Comparison of ENCODE assay signal across 10 cellular contexts in genomic region chr1:16396591-16396990, GRCh38. TPM values are rescaled to one million over a fixed set of nuclear protein-coding genes. Genes with fewer than 3 reads are reported as not detected.
A peak's percentile ranks its signal among the peaks of the same experiment; 100 is the strongest.
DNase-seq lines count a peak whose midpoint lies in the region; ATAC-seq, FAIRE-seq and TF ChIP-seq lines count a peak whose summit lies in the region.
"Had no signal": no experiment of that assay in that cellular context is flagged by ENCODE, and none has a peak within 500 bp of the region (broad histone marks: within the 10 kb centered on the region; RNA-seq: fewer than 3 reads in every experiment).

No MANE protein-coding gene starts in this region.

- H3K4me1 ChIP-seq in HepG2 (ENCODE audit: insufficient read depth, low read length) (no peaks in the 10 kb centered on the region), neural progenitor cell (peaks cover 10% of the 10 kb centered on the region)

- POLR2A ChIA-PET in HepG2 (lab: Yijun Ruan, JAX), result no interaction called here

- H3K79me2 ChIP-seq in HepG2 (ENCODE audit: insufficient read depth, low read length) (peaks cover 21% of the 10 kb centered on the region), neural progenitor cell (ENCODE audit: low read depth) (peaks cover 25% of the 10 kb centered on the region)

- TF ChIP-seq CTCF in astrocyte of the cerebellum (IDR thresholded peaks at IDR 0.05; ENCODE audit: low read depth, low read length, missing control alignments), result no peak
- no peak for TF ChIP-seq CTCF in HepG2 (CRISPR knock-in tag; IDR thresholded peaks at IDR 0.05)
- TF ChIP-seq CTCF in neural progenitor cell (IDR thresholded peaks at IDR 0.05), result no peak

- BruUV-seq in HepG2 (replicated peaks; lab: Mats Ljungman, UMichigan), result no TSS peak

- CTCF ChIA-PET in HepG2 (lab: Yijun Ruan, JAX; ENCODE audit: low intra/inter-chr PET ratio, low total read pairs), result no interaction called here

- 98% methylated on average over 6 of the region's 7 CpGs for WGBS in HepG2 (ENCODE audit: low lambda C conversion rate)

- TF ChIP-seq RAD21 in HepG2 (CRISPR knock-in tag; IDR thresholded peaks at IDR 0.05), result no peak

- H2AFZ ChIP-seq in HepG2 (ENCODE audit: low read length) (no peak overlapping the region), neural progenitor cell (replicated peaks) (no peak overlapping the region)

- H3K36me3 Mint-ChIP-seq in neural progenitor cell, result peaks cover 6% of the 10 kb centered on the region

- H4K20me1 ChIP-seq in HepG2 (ENCODE audit: insufficient read depth, low read length) (peaks cover 19% of the 10 kb centered on the region), neural progenitor cell (ENCODE audit: low read depth) (peaks cover 43% of the 10 kb centered on the region)

- 0 out of 4 replicates have a peak, but pooled peaks of 1 of the 2 experiments have one; percentile 17 for TF ChIP-seq POLR2A in HepG2 (IDR thresholded peaks at IDR 0.05; ENCODE audit: insufficient read depth in 1 of 2, low read depth in 2 of 2, low read length in 2 of 2)

- H3K36me3 ChIP-seq in HepG2 (replicated peaks in 1 of 2; ENCODE audit: control insufficient read depth in 1 of 2, insufficient read depth in 2 of 2, low read length in 2 of 2), result peaks cover 28 to 45% of the 10 kb centered on the region in 2 experiments; a peak in 4 of 5 replicates
- H3K36me3 ChIP-seq in neural progenitor cell, result no peaks in the 10 kb centered on the region

- H3K4me3 ChIP-seq in astrocyte of the cerebellum (ENCODE audit: low read depth, low read length) (no peak overlapping the region), HepG2 (replicated peaks in 1 of 3; ENCODE audit: insufficient read depth in 1 of 3, low read depth in 2 of 3, low read length in 3 of 3) (no peak overlapping the region), neural progenitor cell (no peak overlapping the region)

- peaks cover 5% of the 10 kb centered on the region for H3K27me3 Mint-ChIP-seq in neural progenitor cell (ENCODE audit: insufficient read depth, low read depth)

- H3K4me2 ChIP-seq in HepG2 (ENCODE audit: low read depth, low read length) (no peak overlapping the region), neural progenitor cell (no peak overlapping the region)

- no peak for TF ChIP-seq EP300 in HepG2 (IDR thresholded peaks at IDR 0.05; ENCODE audit: low read depth in 2 of 2, low read length in 2 of 2)
- no peak for TF ChIP-seq EP300 in HepG2 (CRISPR knock-in tag; IDR thresholded peaks at IDR 0.05; ENCODE audit: borderline replicate concordance)

- in situ Hi-C loops in astrocyte of the cerebellum (cut with HindIII; ENCODE audit: low sequenced_read_pairs), result no loop called here
- in situ Hi-C loops in HepG2 (cut with HindIII; ENCODE audit: extremely low pct_ligation_motif_present, low pct_unique_long_range_greater_than_20kb), result no loop called here

- no peak overlapping the region for H3K4me3 Mint-ChIP-seq in neural progenitor cell

- ATAC-seq in HepG2 (no peak), HG03342 (IDR thresholded peaks at IDR 0.05; ENCODE audit: unreplicated experiment) (no peak), GM21447 (IDR thresholded peaks at IDR 0.05; ENCODE audit: unreplicated experiment) (no peak)

- no peak overlapping the region for H3K27ac Mint-ChIP-seq in neural progenitor cell

- H3F3A ChIP-seq in neural progenitor cell (ENCODE audit: low read depth), result no peaks in the 10 kb centered on the region

- no peak overlapping the region for H3K9ac ChIP-seq in HepG2 (ENCODE audit: insufficient read depth, low read depth, low read length)
- no peak overlapping the region for H3K9ac ChIP-seq in neural progenitor cell

- H3K9me3 ChIP-seq in HepG2 (ENCODE audit: low read length) (no peaks in the 10 kb centered on the region), neural progenitor cell (ENCODE audit: low read depth) (no peaks in the 10 kb centered on the region)

- H3K27ac ChIP-seq in HepG2 (ENCODE audit: extremely low read length, insufficient read depth, low read length) (no peak overlapping the region), neural progenitor cell (no peak overlapping the region)

- DNase-seq in AG08396 (ENCODE audit: low spot score), result peak; percentile 77
- peak; percentile 41 for DNase-seq in HS-5 (ENCODE audit: low read depth)
- DNase-seq in astrocyte of the cerebellum (ENCODE audit: low read depth), result peak; percentile 59
- DNase-seq in HepG2 (ENCODE audit: low spot score), result no peak
- no peak for DNase-seq in neural progenitor cell (ENCODE audit: low spot score)
- DNase-seq in NCI-H748 (lab: John Stamatoyannopoulos, UW; ENCODE audit: unreplicated experiment), result no peak
- DNase-seq: NCI-H82; stimulated activated CD4-positive, alpha-beta T cell treated with anti-CD3 and anti-CD28 coated beads, Interleukin-4, amount 100 ng/mL, for 24 hours had no signal

- H3K4me1 Mint-ChIP-seq in neural progenitor cell, result peaks cover 14% of the 10 kb centered on the region

- H3K9me3 Mint-ChIP-seq in neural progenitor cell, result no peaks in the 10 kb centered on the region

- H3K27me3 ChIP-seq in HepG2 (ENCODE audit: control insufficient read depth in 1 of 2, insufficient read depth in 2 of 2, low read length in 2 of 2) (no peaks in the 10 kb centered on the region), neural progenitor cell (no peaks in the 10 kb centered on the region)

- intact Hi-C loops in HepG2 (cut with micrococcal nuclease; ENCODE audit: unreplicated experiment), result no loop called here

- no peak for FAIRE-seq in HepG2 (lab: Jason Lieb, UNC)

RNA-seq across cellular contexts. Expression of gene SZRD1, which starts 29.5 kb away (rescaled TPM):
- total RNA-seq in HepG2 (2016; rRNA removed; fragmentation: Illumina TruSeq; extraction: Trizol) (28.5 and 38.6 TPM in 2 replicates), neural progenitor cell (ENCODE audit: low replicate concordance) (50.2 and 73.2 TPM in 2 replicates)
- 12.7 and 18.5 TPM in 2 replicates for total RNA-seq in HepG2 (2016; cell fraction: cytosol; rRNA removed; fragmentation: Illumina TruSeq; extraction: Trizol; ENCODE audit: low read depth)
- 31.4 and 32.6 TPM in 2 replicates for total RNA-seq in HepG2 (2016; cell fraction: insoluble cytoplasmic fraction; rRNA removed; fragmentation: Illumina TruSeq; extraction: Trizol)
- 51.4 and 51.8 TPM in 2 replicates for total RNA-seq in HepG2 (2016; cell fraction: membrane; rRNA removed; fragmentation: Illumina TruSeq; extraction: Trizol)
- 18.9 and 20.9 TPM in 2 replicates for total RNA-seq in HepG2 (2016; cell fraction: nucleus; rRNA removed; fragmentation: Illumina TruSeq; extraction: Trizol)
- polyA plus RNA-seq in HepG2 (2011; rRNA removed), result 41.4 and 49.1 TPM in 2 replicates
- polyA plus RNA-seq in HepG2 (2011; cell fraction: cytosol; rRNA removed), result 42.6 and 48.7 TPM in 2 replicates
- polyA plus RNA-seq in HepG2 (2011; cell fraction: nucleus; rRNA removed), result 28.2 and 28.3 TPM in 2 replicates
- polyA plus RNA-seq in HepG2 (2012), result 34.4 and 36.9 TPM in 2 replicates
- 56.7 and 58.7 TPM in 2 replicates for polyA plus RNA-seq in HepG2 (2016; cell fraction: cytosol; fragmentation: Illumina TruSeq; extraction: Trizol; ENCODE audit: low read depth)
- 71.8 and 88.8 TPM in 2 replicates for polyA plus RNA-seq in HepG2 (2016; cell fraction: insoluble cytoplasmic fraction; fragmentation: Illumina TruSeq; extraction: Trizol; ENCODE audit: low read depth)
- 116 and 117 TPM in 2 replicates for polyA plus RNA-seq in HepG2 (2016; cell fraction: membrane; fragmentation: Illumina TruSeq; extraction: Trizol; ENCODE audit: low read depth)
- polyA plus RNA-seq in HepG2 (2016; cell fraction: nucleus; fragmentation: Illumina TruSeq; extraction: Trizol; ENCODE audit: insufficient read depth, low read depth), result 51.4 and 59.8 TPM in 2 replicates
- 50.6 and 97.3 TPM in 2 replicates for polyA minus RNA-seq in HepG2 (2011; rRNA and poly(A)+ RNA removed; ENCODE audit: low replicate concordance)
- 24.6 and 26.6 TPM in 2 replicates for polyA minus RNA-seq in HepG2 (2011; cell fraction: cytosol; rRNA and poly(A)+ RNA removed)
- 13.0 and 16.4 TPM in 2 replicates for polyA minus RNA-seq in HepG2 (2011; cell fraction: nucleus; rRNA and poly(A)+ RNA removed)

RNA-seq across cellular contexts. Expression of gene SPATA21, which starts 40.6 kb away (rescaled TPM):
- total RNA-seq in HepG2 (2016; rRNA removed; fragmentation: Illumina TruSeq; extraction: Trizol) (0.21 and 0.80 TPM in 2 replicates), neural progenitor cell (ENCODE audit: low replicate concordance) (not detected in 2 replicates)
- total RNA-seq in HepG2 (2016; cell fraction: cytosol; rRNA removed; fragmentation: Illumina TruSeq; extraction: Trizol; ENCODE audit: low read depth), result 0.35 and 0.51 TPM in 2 replicates
- 0.25 and 0.74 TPM in 2 replicates for total RNA-seq in HepG2 (2016; cell fraction: insoluble cytoplasmic fraction; rRNA removed; fragmentation: Illumina TruSeq; extraction: Trizol)
- 0.21 and 0.40 TPM in 2 replicates for total RNA-seq in HepG2 (2016; cell fraction: membrane; rRNA removed; fragmentation: Illumina TruSeq; extraction: Trizol)
- 1.3 and 1.5 TPM in 2 replicates for total RNA-seq in HepG2 (2016; cell fraction: nucleus; rRNA removed; fragmentation: Illumina TruSeq; extraction: Trizol)
- 1.4 and 1.8 TPM in 2 replicates for polyA plus RNA-seq in HepG2 (2011; rRNA removed)
- polyA plus RNA-seq in HepG2 (2011; cell fraction: cytosol; rRNA removed), result 0.54 and 1.0 TPM in 2 replicates
- 7.5 and 11.1 TPM in 2 replicates for polyA plus RNA-seq in HepG2 (2011; cell fraction: nucleus; rRNA removed)
- polyA plus RNA-seq in HepG2 (2012), result 0.85 and 0.95 TPM in 2 replicates
- 0.08 and 0.24 TPM in 2 replicates for polyA plus RNA-seq in HepG2 (2016; cell fraction: cytosol; fragmentation: Illumina TruSeq; extraction: Trizol; ENCODE audit: low read depth)
- polyA plus RNA-seq in HepG2 (2016; cell fraction: insoluble cytoplasmic fraction; fragmentation: Illumina TruSeq; extraction: Trizol; ENCODE audit: low read depth), result 0.33 and 0.38 TPM in 2 replicates
- polyA plus RNA-seq in HepG2 (2016; cell fraction: membrane; fragmentation: Illumina TruSeq; extraction: Trizol; ENCODE audit: low read depth), result 0.07 and 0.15 TPM in 2 replicates
- polyA plus RNA-seq in HepG2 (2016; cell fraction: nucleus; fragmentation: Illumina TruSeq; extraction: Trizol; ENCODE audit: insufficient read depth, low read depth), result 4.4 and 5.3 TPM in 2 replicates
- 0.26 TPM in 1 of 2 replicates, not detected in the other for polyA minus RNA-seq in HepG2 (2011; rRNA and poly(A)+ RNA removed; ENCODE audit: low replicate concordance)
- 0.30 and 0.70 TPM in 2 replicates for polyA minus RNA-seq in HepG2 (2011; cell fraction: cytosol; rRNA and poly(A)+ RNA removed)
- polyA minus RNA-seq in HepG2 (2011; cell fraction: nucleus; rRNA and poly(A)+ RNA removed), result 0.75 and 0.77 TPM in 2 replicates

RNA-seq across cellular contexts. Expression of gene NECAP2, which starts 43.9 kb away (rescaled TPM):
- total RNA-seq in HepG2 (2016; rRNA removed; fragmentation: Illumina TruSeq; extraction: Trizol) (52.3 and 62.6 TPM in 2 replicates), neural progenitor cell (ENCODE audit: low replicate concordance) (46.6 and 51.0 TPM in 2 replicates)
- total RNA-seq in HepG2 (2016; cell fraction: cytosol; rRNA removed; fragmentation: Illumina TruSeq; extraction: Trizol; ENCODE audit: low read depth), result 9.4 and 10.0 TPM in 2 replicates
- 51.2 and 64.2 TPM in 2 replicates for total RNA-seq in HepG2 (2016; cell fraction: insoluble cytoplasmic fraction; rRNA removed; fragmentation: Illumina TruSeq; extraction: Trizol)
- total RNA-seq in HepG2 (2016; cell fraction: membrane; rRNA removed; fragmentation: Illumina TruSeq; extraction: Trizol), result 20.2 and 23.2 TPM in 2 replicates
- 22.1 and 26.7 TPM in 2 replicates for total RNA-seq in HepG2 (2016; cell fraction: nucleus; rRNA removed; fragmentation: Illumina TruSeq; extraction: Trizol)
- polyA plus RNA-seq in HepG2 (2011; rRNA removed), result 38.5 and 41.0 TPM in 2 replicates
- polyA plus RNA-seq in HepG2 (2011; cell fraction: cytosol; rRNA removed), result 48.1 and 54.1 TPM in 2 replicates
- 22.4 and 27.6 TPM in 2 replicates for polyA plus RNA-seq in HepG2 (2011; cell fraction: nucleus; rRNA removed)
- polyA plus RNA-seq in HepG2 (2012), result 24.9 and 33.4 TPM in 2 replicates
- polyA plus RNA-seq in HepG2 (2016; cell fraction: cytosol; fragmentation: Illumina TruSeq; extraction: Trizol; ENCODE audit: low read depth), result 7.1 and 7.3 TPM in 2 replicates
- polyA plus RNA-seq in HepG2 (2016; cell fraction: insoluble cytoplasmic fraction; fragmentation: Illumina TruSeq; extraction: Trizol; ENCODE audit: low read depth), result 55.1 and 59.1 TPM in 2 replicates
- 10.5 and 12.4 TPM in 2 replicates for polyA plus RNA-seq in HepG2 (2016; cell fraction: membrane; fragmentation: Illumina TruSeq; extraction: Trizol; ENCODE audit: low read depth)
- 30.2 and 30.4 TPM in 2 replicates for polyA plus RNA-seq in HepG2 (2016; cell fraction: nucleus; fragmentation: Illumina TruSeq; extraction: Trizol; ENCODE audit: insufficient read depth, low read depth)
- 43.7 and 55.9 TPM in 2 replicates for polyA minus RNA-seq in HepG2 (2011; rRNA and poly(A)+ RNA removed; ENCODE audit: low replicate concordance)
- polyA minus RNA-seq in HepG2 (2011; cell fraction: cytosol; rRNA and poly(A)+ RNA removed), result 21.5 and 24.9 TPM in 2 replicates
- 18.5 and 22.5 TPM in 2 replicates for polyA minus RNA-seq in HepG2 (2011; cell fraction: nucleus; rRNA and poly(A)+ RNA removed)

RNA-seq across cellular contexts. Expression of gene FBXO42, which starts 44.3 kb away (rescaled TPM):
- 7.6 and 9.0 TPM in 2 replicates for total RNA-seq in HepG2 (2016; rRNA removed; fragmentation: Illumina TruSeq; extraction: Trizol)
- total RNA-seq in HepG2 (2016; cell fraction: cytosol; rRNA removed; fragmentation: Illumina TruSeq; extraction: Trizol; ENCODE audit: low read depth), result 1.8 and 2.2 TPM in 2 replicates
- total RNA-seq in HepG2 (2016; cell fraction: insoluble cytoplasmic fraction; rRNA removed; fragmentation: Illumina TruSeq; extraction: Trizol), result 7.3 and 9.0 TPM in 2 replicates
- total RNA-seq in HepG2 (2016; cell fraction: membrane; rRNA removed; fragmentation: Illumina TruSeq; extraction: Trizol), result 3.2 and 3.4 TPM in 2 replicates
- 9.0 and 10.5 TPM in 2 replicates for total RNA-seq in HepG2 (2016; cell fraction: nucleus; rRNA removed; fragmentation: Illumina TruSeq; extraction: Trizol)
- polyA plus RNA-seq in HepG2 (2011; rRNA removed), result 17.2 and 17.5 TPM in 2 replicates
- 11.3 and 12.6 TPM in 2 replicates for polyA plus RNA-seq in HepG2 (2011; cell fraction: cytosol; rRNA removed)
- 16.2 and 16.9 TPM in 2 replicates for polyA plus RNA-seq in HepG2 (2011; cell fraction: nucleus; rRNA removed)
- polyA plus RNA-seq in HepG2 (2012), result 9.9 and 10.1 TPM in 2 replicates
- 0.43 and 1.1 TPM in 2 replicates for polyA plus RNA-seq in HepG2 (2016; cell fraction: cytosol; fragmentation: Illumina TruSeq; extraction: Trizol; ENCODE audit: low read depth)
- 8.9 and 10.1 TPM in 2 replicates for polyA plus RNA-seq in HepG2 (2016; cell fraction: insoluble cytoplasmic fraction; fragmentation: Illumina TruSeq; extraction: Trizol; ENCODE audit: low read depth)
- polyA plus RNA-seq in HepG2 (2016; cell fraction: membrane; fragmentation: Illumina TruSeq; extraction: Trizol; ENCODE audit: low read depth), result 1.4 and 1.6 TPM in 2 replicates
- polyA plus RNA-seq in HepG2 (2016; cell fraction: nucleus; fragmentation: Illumina TruSeq; extraction: Trizol; ENCODE audit: insufficient read depth, low read depth), result 8.1 and 9.2 TPM in 2 replicates
- 14.6 and 25.0 TPM in 2 replicates for polyA minus RNA-seq in HepG2 (2011; rRNA and poly(A)+ RNA removed; ENCODE audit: low replicate concordance)
- 8.8 and 9.5 TPM in 2 replicates for polyA minus RNA-seq in HepG2 (2011; cell fraction: cytosol; rRNA and poly(A)+ RNA removed)
- 24.2 and 24.5 TPM in 2 replicates for polyA minus RNA-seq in HepG2 (2011; cell fraction: nucleus; rRNA and poly(A)+ RNA removed)
- total RNA-seq in neural progenitor cell (ENCODE audit: low replicate concordance), result 18.8 and 24.7 TPM in 2 replicates

Comparison
In these comparisons a context has a peak if more than half of its experiments do, and no peak if none do; other contexts are left out.
1. DNase-seq: peak in AG08396 (single experiment), HS-5 (single experiment) and astrocyte of the cerebellum (single experiment); none in HepG2 (single experiment), neural progenitor cell (single experiment) and NCI-H748 (single experiment).